ENCODE assay signal across 10 cellular contexts in the genomic region with DNA sequence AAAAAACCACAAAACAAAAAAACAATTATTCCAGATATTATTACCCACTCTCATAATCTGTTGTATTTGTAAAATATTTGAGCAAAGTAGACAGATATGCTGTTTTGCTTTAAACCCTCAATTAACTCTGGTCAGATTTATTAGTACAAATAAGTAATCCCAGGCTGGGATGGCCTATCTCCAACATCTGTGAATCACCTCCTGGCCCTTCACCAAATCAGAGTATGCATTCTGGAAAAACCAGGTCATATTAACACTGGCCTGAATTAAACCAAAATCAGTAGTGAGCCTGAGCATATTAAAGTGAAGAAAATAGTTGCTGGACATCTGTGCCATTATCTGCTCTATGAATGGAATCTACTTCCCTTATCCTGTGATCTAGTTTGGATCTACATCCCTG. TPM values are rescaled to one million over a fixed set of nuclear protein-coding genes. Genes with fewer than 3 reads are reported as not detected.
A peak's percentile ranks its signal among the peaks of the same experiment; 100 is the strongest.
DNase-seq lines count a peak whose midpoint lies in the region; ATAC-seq, FAIRE-seq and TF ChIP-seq lines count a peak whose summit lies in the region.
"Had no signal": no experiment of that assay in that cellular context is flagged by ENCODE, and none has a peak within 500 bp of the region (broad histone marks: within the 10 kb centered on the region; RNA-seq: fewer than 3 reads in every experiment).

No MANE protein-coding gene starts in this region.

- H3K27me3 Mint-ChIP-seq in stimulated activated memory B cell treated with anti-CD40 and anti-IgM and Interleukin-4, amounts not matched to agents 10 μg/mL and 1 μg/mL and 100 μg/mL, for 72 hours, result no peaks in the 10 kb centered on the region
- H3K27me3 Mint-ChIP-seq in T-helper 2 cell treated with Interferon-gamma antibody and Interleukin-4, amounts not matched to agents 5 μg/mL and 100 μg/mL, for 36 hours (ENCODE audit: low read depth), result no peaks in the 10 kb centered on the region

- no peaks in the 10 kb centered on the region for H3K27me3 ChIP-seq in esophagus muscularis mucosa
- H3K27me3 ChIP-seq in pancreas, result no peaks in the 10 kb centered on the region

- peak; percentile 56 for FAIRE-seq in pancreas (lab: Jason Lieb, UNC)

- no peak for TF ChIP-seq POLR2A in esophagus muscularis mucosa (IDR thresholded peaks at IDR 0.05; ENCODE audit: low read depth)

- H3K4me1 ChIP-seq in esophagus muscularis mucosa (peaks cover 38 to 55% (median 54%) of the 10 kb centered on the region in 4 donors), pancreas (peaks cover 17 to 48% (median 39%) of the 10 kb centered on the region in 3 donors)

- intact Hi-C loops in esophagus muscularis mucosa (cut with DNase I), result no loop called here
- intact Hi-C loops in pancreas (cut with DNase I), result no loop called here

- no peaks in the 10 kb centered on the region for H3K9me3 Mint-ChIP-seq in stimulated activated memory B cell treated with anti-CD40 and anti-IgM and Interleukin-4, amounts not matched to agents 10 μg/mL and 1 μg/mL and 100 μg/mL, for 72 hours
- H3K9me3 Mint-ChIP-seq in T-helper 2 cell treated with Interferon-gamma antibody and Interleukin-4, amounts not matched to agents 5 μg/mL and 100 μg/mL, for 36 hours, result no peaks in the 10 kb centered on the region
- H3K9me3 Mint-ChIP-seq: activated T-cell treated with anti-CD3 and anti-CD28 coated beads, Interleukin-2, amount 50 U/mL, for 4 hours had no signal

- H3K36me3 Mint-ChIP-seq in stimulated activated memory B cell treated with anti-CD40 and anti-IgM and Interleukin-4, amounts not matched to agents 10 μg/mL and 1 μg/mL and 100 μg/mL, for 72 hours, result peaks cover 54% of the 10 kb centered on the region
- peaks cover 37% of the 10 kb centered on the region for H3K36me3 Mint-ChIP-seq in T-helper 2 cell treated with Interferon-gamma antibody and Interleukin-4, amounts not matched to agents 5 μg/mL and 100 μg/mL, for 36 hours (ENCODE audit: low read depth)

- POLR2A ChIA-PET in RWPE1 (lab: Yijun Ruan, JAX; ENCODE audit: low non-redundant PET), result no interaction called here

- H3K27ac Mint-ChIP-seq in stimulated activated memory B cell treated with anti-CD40 and anti-IgM and Interleukin-4, amounts not matched to agents 10 μg/mL and 1 μg/mL and 100 μg/mL, for 72 hours, result no peak overlapping the region
- H3K27ac Mint-ChIP-seq in T-helper 2 cell treated with Interferon-gamma antibody and Interleukin-4, amounts not matched to agents 5 μg/mL and 100 μg/mL, for 36 hours, result no peak overlapping the region

- DNase-seq in COLO829 (ENCODE audit: low spot score) (peak; percentile 64), RWPE1 (ENCODE audit: low spot score) (peak; percentile 79), esophagus muscularis mucosa (ENCODE audit: extremely low spot score) (no peak), pancreas (peak in 4 of 6 donors; percentile 56 to 78 (median 60))
- no peak for DNase-seq in T-helper 2 cell treated with Interferon-gamma antibody and Interleukin-4, amounts not matched to agents 5 μg/mL and 100 μg/mL, for 36 hours (ENCODE audit: low spot score)
- DNase-seq: activated T-cell treated with anti-CD3 and anti-CD28 coated beads, Interleukin-2, amount 50 U/mL, for 4 hours; NCI-H69 had no signal

- no peak for TF ChIP-seq CTCF in RWPE1 (conservative IDR thresholded peaks at IDR 0.05; ENCODE audit: low read depth)
- no peak for TF ChIP-seq CTCF in esophagus muscularis mucosa (IDR thresholded peaks at IDR 0.05)
- no peak for TF ChIP-seq CTCF in pancreas (IDR thresholded peaks at IDR 0.05)

- H3K27ac ChIP-seq in RWPE1 (peak overlapping the region; percentile 65), esophagus muscularis mucosa (replicated peaks in 1 of 4) (peak overlapping the region; percentile 49 to 74 (median 70)), pancreas (peak overlapping the region in 2 of 4 donors; percentile 55 to 67)

- CTCF ChIA-PET in RWPE1 (lab: Yijun Ruan, JAX), result interaction anchor here (0.5 kb wide), 1 partner anchor 416 kb away, joined by 4 read pairs; no protein-coding TSS in a partner anchor

- H3K36me3 ChIP-seq in esophagus muscularis mucosa (peaks cover 36 to 63% (median 44%) of the 10 kb centered on the region in 4 donors), pancreas (peaks cover 0 to 28% (median 19%) of the 10 kb centered on the region in 3 donors)

- H3K4me3 Mint-ChIP-seq in stimulated activated memory B cell treated with anti-CD40 and anti-IgM and Interleukin-4, amounts not matched to agents 10 μg/mL and 1 μg/mL and 100 μg/mL, for 72 hours, result no peak overlapping the region
- no peak overlapping the region for H3K4me3 Mint-ChIP-seq in T-helper 2 cell treated with Interferon-gamma antibody and Interleukin-4, amounts not matched to agents 5 μg/mL and 100 μg/mL, for 36 hours
- H3K4me3 Mint-ChIP-seq: activated T-cell treated with anti-CD3 and anti-CD28 coated beads, Interleukin-2, amount 50 U/mL, for 4 hours had no signal

- peaks cover 25% of the 10 kb centered on the region for H3K4me1 Mint-ChIP-seq in stimulated activated memory B cell treated with anti-CD40 and anti-IgM and Interleukin-4, amounts not matched to agents 10 μg/mL and 1 μg/mL and 100 μg/mL, for 72 hours
- H3K4me1 Mint-ChIP-seq in T-helper 2 cell treated with Interferon-gamma antibody and Interleukin-4, amounts not matched to agents 5 μg/mL and 100 μg/mL, for 36 hours (ENCODE audit: low read depth), result peaks cover 29% of the 10 kb centered on the region

- no peak overlapping the region for H3K4me3 ChIP-seq in esophagus muscularis mucosa
- H3K4me3 ChIP-seq in pancreas, result no peak overlapping the region

- H3K9me3 ChIP-seq in esophagus muscularis mucosa (no peaks in the 10 kb centered on the region), pancreas (no peaks in the 10 kb centered on the region)

- TF ChIP-seq EP300 in esophagus muscularis mucosa (IDR thresholded peaks at IDR 0.05), result no peak

- ATAC-seq in pancreas (peak; percentile 71 to 84 (median 76)), GM21390 (IDR thresholded peaks at IDR 0.05; ENCODE audit: unreplicated experiment) (no peak), HG03442 (IDR thresholded peaks at IDR 0.05; ENCODE audit: unreplicated experiment) (no peak)
- ATAC-seq in stimulated activated memory B cell treated with anti-CD40 and anti-IgM and Interleukin-4, amounts not matched to agents 10 μg/mL and 1 μg/mL and 100 μg/mL, for 72 hours, result no peak
- ATAC-seq: activated T-cell treated with anti-CD3 and anti-CD28 coated beads, Interleukin-2, amount 50 U/mL, for 4 hours had no signal

RNA-seq across cellular contexts. Expression of a gene that starts 41.0 kb away (rescaled TPM):
- total RNA-seq in esophagus muscularis mucosa, result 100 to 1,000 TPM; 137 to 260 (median 211) TPM
- 100 to 1,000 TPM in 2 of 6 donors, 10 to 100 TPM in 4; 63.3 to 127 (median 78.6) TPM for total RNA-seq in pancreas
- polyA plus RNA-seq in pancreas, result 10 to 100 TPM; 37.9 to 42.9 TPM

RNA-seq across cellular contexts. Expression of a gene that starts 58.9 kb away (rescaled TPM):
- total RNA-seq in esophagus muscularis mucosa (10 to 100 TPM; 42.4 to 97.0 (median 62.7) TPM), pancreas (10 to 100 TPM; 13.1 to 19.8 (median 15.4) TPM)
- 10 to 100 TPM; 10.5 to 12.6 TPM for polyA plus RNA-seq in pancreas

Comparison
In these comparisons a context has a peak if more than half of its experiments do, and no peak if none do; other contexts are left out.
1. DNase-seq: peak in COLO829 (single experiment), RWPE1 (single experiment) and pancreas (4 of 6); none in esophagus muscularis mucosa (single experiment) and T-helper 2 cell treated with Interferon-gamma antibody and Interleukin-4, amounts not matched to agents 5 μg/mL and 100 μg/mL, for 36 hours (single experiment).
2. ATAC-seq: peak in pancreas (4 of 4); none in stimulated activated memory B cell treated with anti-CD40 and anti-IgM and Interleukin-4, amounts not matched to agents 10 μg/mL and 1 μg/mL and 100 μg/mL, for 72 hours (single experiment), GM21390 (single experiment) and HG03442 (single experiment).